In genomic region chr6:63795006-63795405, GRCh38 we compare ENCODE assay signal across 28 cellular contexts.
"Had no signal": no experiment of that assay in that cellular context is flagged by ENCODE, and none has a peak within 500 bp of the region (broad histone marks: within the 10 kb centered on the region; RNA-seq: fewer than 3 reads in every experiment).

No MANE protein-coding gene starts in this region.

- H3K4me1 ChIP-seq: left ventricle myocardium inferior, neural progenitor cell, psoas muscle, suprapubic skin, tibial nerve had no signal

- H3K27ac ChIP-seq: coronary artery, epithelial cell of prostate, hepatocyte, left ventricle myocardium inferior, neural progenitor cell, psoas muscle, suprapubic skin, tibial nerve had no signal

- H3K4me3 Mint-ChIP-seq: activated B cell treated with CpG ODN at 0.5 μM for 24 hours; activated CD4-positive, alpha-beta T cell treated with anti-CD3 and anti-CD28 coated beads for 36 hours; activated naive CD8-positive, alpha-beta T cell treated with anti-CD3 and anti-CD28 coated beads for 36 hours; activated T-cell treated with anti-CD3 and anti-CD28 coated beads, Interleukin-2, amount 50 U/mL, for 4 hours; endodermal cell; naive thymus-derived CD8-positive, alpha-beta T cell; neural progenitor cell; stimulated activated effector memory CD8-positive, alpha-beta T cell treated with anti-CD3 and anti-CD28 coated beads, Interleukin-12 subunit alpha, Interleukin-12 subunit beta, amount 100 ng/mL, for 72 hours; stimulated activated naive CD8-positive, alpha-beta T cell treated with anti-CD3 and anti-CD28 coated beads, Interleukin-15, amount 100 ng/mL, for 72 hours; T-helper 1 cell treated with Interleukin-12 subunit alpha and Interleukin-12 subunit beta and Interleukin-4 antibody, amounts not matched to agents 30 μg/mL and 1 μg/mL, for 36 hours had no signal

- H3K36me3 Mint-ChIP-seq: activated naive CD8-positive, alpha-beta T cell treated with anti-CD3 and anti-CD28 coated beads for 36 hours; naive thymus-derived CD8-positive, alpha-beta T cell; neural progenitor cell; stimulated activated effector memory CD8-positive, alpha-beta T cell treated with anti-CD3 and anti-CD28 coated beads, Interleukin-12 subunit alpha, Interleukin-12 subunit beta, amount 100 ng/mL, for 72 hours had no signal

- H3K27me3 ChIP-seq: hepatocyte, neural progenitor cell had no signal

- H3K9me3 Mint-ChIP-seq: activated B cell treated with CpG ODN at 0.5 μM for 24 hours; activated naive CD8-positive, alpha-beta T cell treated with anti-CD3 and anti-CD28 coated beads for 36 hours; activated T-cell treated with anti-CD3 and anti-CD28 coated beads, Interleukin-2, amount 50 U/mL, for 4 hours; endodermal cell; naive thymus-derived CD8-positive, alpha-beta T cell; neural progenitor cell; stimulated activated effector memory CD8-positive, alpha-beta T cell treated with anti-CD3 and anti-CD28 coated beads, Interleukin-12 subunit alpha, Interleukin-12 subunit beta, amount 100 ng/mL, for 72 hours; stimulated activated naive CD8-positive, alpha-beta T cell treated with anti-CD3 and anti-CD28 coated beads, Interleukin-15, amount 100 ng/mL, for 72 hours; T-helper 1 cell treated with Interleukin-12 subunit alpha and Interleukin-12 subunit beta and Interleukin-4 antibody, amounts not matched to agents 30 μg/mL and 1 μg/mL, for 36 hours had no signal

- DNase-seq: activated B cell treated with CpG ODN at 0.5 μM for 24 hours; activated CD4-positive, alpha-beta T cell treated with anti-CD3 and anti-CD28 coated beads for 36 hours; activated CD4-positive, alpha-beta T cell treated with anti-CD3 and anti-CD28 coated beads, Interleukin-2, amount 50 U/mL, for 4 hours; activated CD8-positive, alpha-beta memory T cell treated with anti-CD3 and anti-CD28 coated beads for 24 hours; activated CD8-positive, alpha-beta memory T cell treated with anti-CD3 and anti-CD28 coated beads, Interleukin-2, amount 50 U/mL, for 4 hours; activated naive CD4-positive, alpha-beta T cell treated with Interleukin-2 at 50 U/mL for 16 hours; activated naive CD8-positive, alpha-beta T cell treated with anti-CD3 and anti-CD28 coated beads for 36 hours; activated T-cell treated with anti-CD3 and anti-CD28 coated beads, Interleukin-2, amount 50 U/mL, for 4 hours; amygdala; cerebellar nuclear complex; endodermal cell; foreskin melanocyte; kidney glomerular epithelial cell; left ventricle myocardium inferior; naive thymus-derived CD8-positive, alpha-beta T cell; psoas muscle; right cardiac atrium; stimulated activated CD4-positive, alpha-beta T cell treated with anti-CD3 and anti-CD28 coated beads, Interleukin-12 subunit alpha, Interleukin-12 subunit beta, amount 100 ng/mL, for 4 hours; stimulated activated naive CD8-positive, alpha-beta T cell treated with anti-CD3 and anti-CD28 coated beads, Interleukin-15, amount 100 ng/mL, for 72 hours; T1000 had no signal

- H3K36me3 ChIP-seq: left ventricle myocardium inferior, neural progenitor cell, suprapubic skin, tibial nerve had no signal

- H3K4me1 Mint-ChIP-seq: activated B cell treated with CpG ODN at 0.5 μM for 24 hours; activated CD4-positive, alpha-beta T cell treated with anti-CD3 and anti-CD28 coated beads for 36 hours; activated naive CD8-positive, alpha-beta T cell treated with anti-CD3 and anti-CD28 coated beads for 36 hours; endodermal cell; naive thymus-derived CD8-positive, alpha-beta T cell; stimulated activated effector memory CD8-positive, alpha-beta T cell treated with anti-CD3 and anti-CD28 coated beads, Interleukin-12 subunit alpha, Interleukin-12 subunit beta, amount 100 ng/mL, for 72 hours; stimulated activated naive CD8-positive, alpha-beta T cell treated with anti-CD3 and anti-CD28 coated beads, Interleukin-15, amount 100 ng/mL, for 72 hours had no signal

- H3K9me3 ChIP-seq: left ventricle myocardium inferior, psoas muscle, suprapubic skin, tibial nerve had no signal

- H3K27me3 Mint-ChIP-seq: activated naive CD8-positive, alpha-beta T cell treated with anti-CD3 and anti-CD28 coated beads for 36 hours had no signal

- H3K27ac Mint-ChIP-seq: activated B cell treated with CpG ODN at 0.5 μM for 24 hours; activated CD4-positive, alpha-beta T cell treated with anti-CD3 and anti-CD28 coated beads for 36 hours; activated naive CD8-positive, alpha-beta T cell treated with anti-CD3 and anti-CD28 coated beads for 36 hours; endodermal cell; naive thymus-derived CD8-positive, alpha-beta T cell; neural progenitor cell; stimulated activated effector memory CD8-positive, alpha-beta T cell treated with anti-CD3 and anti-CD28 coated beads, Interleukin-12 subunit alpha, Interleukin-12 subunit beta, amount 100 ng/mL, for 72 hours; stimulated activated naive CD8-positive, alpha-beta T cell treated with anti-CD3 and anti-CD28 coated beads, Interleukin-15, amount 100 ng/mL, for 72 hours; T-helper 1 cell treated with Interleukin-12 subunit alpha and Interleukin-12 subunit beta and Interleukin-4 antibody, amounts not matched to agents 30 μg/mL and 1 μg/mL, for 36 hours had no signal

- H3K4me3 ChIP-seq: coronary artery, hepatocyte, left ventricle myocardium inferior, neural progenitor cell, psoas muscle, suprapubic skin, tibial nerve had no signal
